20 cellular contexts compared by ENCODE assay signal in the genomic region with DNA sequence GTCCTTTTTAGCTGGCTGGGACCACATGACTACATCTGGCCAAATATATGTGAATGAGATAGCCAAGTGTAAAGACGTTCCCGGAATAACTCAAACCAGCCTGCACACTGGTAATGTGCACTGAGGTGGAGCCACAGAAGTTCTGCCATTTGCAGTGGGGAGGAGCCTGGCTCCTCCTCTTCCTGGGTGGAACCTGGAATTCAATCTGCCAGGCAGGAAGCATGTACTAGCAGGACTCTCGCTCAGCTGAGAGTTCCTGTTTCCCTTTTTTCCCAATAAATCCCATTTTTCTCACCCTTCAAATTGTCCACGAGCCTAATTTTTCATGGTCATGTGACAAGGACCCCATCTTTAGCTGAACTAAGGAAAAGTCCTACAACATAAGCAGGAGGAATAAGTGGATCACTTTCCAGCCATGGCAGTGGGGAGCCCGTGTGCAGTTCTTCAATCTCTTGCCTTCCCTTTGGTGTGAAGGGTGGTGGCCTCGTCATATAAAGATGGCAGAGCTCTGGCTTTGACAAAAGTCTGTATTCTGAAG.
"Had no signal": no experiment of that assay in that cellular context is flagged by ENCODE, and none has a peak within 500 bp of the region (broad histone marks: within the 10 kb centered on the region; RNA-seq: fewer than 3 reads in every experiment).

No MANE protein-coding gene starts in this region.

- H3K4me1 ChIP-seq: adrenal gland, foreskin keratinocyte, spleen, thyroid gland had no signal

- H3K4me1 Mint-ChIP-seq: memory B cell had no signal

- H3K36me3 ChIP-seq: adrenal gland, spleen, thyroid gland had no signal

- H3K27ac Mint-ChIP-seq: activated naive CD8-positive, alpha-beta T cell; activated T-helper 2 cell treated with anti-CD3 and anti-CD28 coated beads, Interferon-gamma antibody, Interleukin-2, Interleukin-4, amounts not matched to agents 10 μg/mL and 5 μg/mL and 100 μg/mL, durations not matched to agents 14 hours and 24 hours and 36 hours; memory B cell had no signal

- H3K27me3 ChIP-seq: adrenal gland, foreskin keratinocyte, spleen, thyroid gland had no signal

- H3K27me3 Mint-ChIP-seq: activated naive CD8-positive, alpha-beta T cell had no signal

- DNase-seq: activated CD4-positive, alpha-beta T cell treated with anti-CD3 and anti-CD28 coated beads for 4 hours; activated CD4-positive, alpha-beta T cell treated with anti-CD3 and anti-CD28 coated beads, Interleukin-2, amount 50 U/mL, for 48 hours; activated CD4-positive, CD25-positive, alpha-beta regulatory T cell; activated CD8-positive, alpha-beta memory T cell treated with anti-CD3 and anti-CD28 coated beads, Interleukin-2, amount 50 U/mL, for 48 hours; activated naive CD4-positive, alpha-beta T cell; activated T-cell treated with anti-CD3 and anti-CD28 coated beads, Interleukin-2, amount 50 U/mL, for 4 hours; adrenal gland; cortex of kidney; erythroblast; foreskin keratinocyte; hippocampal formation; posterior cingulate gyrus; spleen; stimulated activated CD4-positive, alpha-beta T cell treated with anti-CD3 and anti-CD28 coated beads, Interleukin-4, amount 100 ng/mL, for 24 hours; stimulated activated naive CD4-positive, alpha-beta T cell treated with Interleukin-2 at 50 U/mL for 16 hours; T-helper 9 cell; thyroid gland had no signal

- H3K27ac ChIP-seq: adrenal gland, foreskin keratinocyte, spleen, thyroid gland had no signal

- H3K9me3 ChIP-seq: adrenal gland, thyroid gland had no signal

- H3K4me3 ChIP-seq: adrenal gland, spleen, thyroid gland had no signal

- H3K4me3 Mint-ChIP-seq: activated naive CD8-positive, alpha-beta T cell; activated T-cell treated with anti-CD3 and anti-CD28 coated beads, Interleukin-2, amount 50 U/mL, for 4 hours; memory B cell had no signal
